In the genomic region with DNA sequence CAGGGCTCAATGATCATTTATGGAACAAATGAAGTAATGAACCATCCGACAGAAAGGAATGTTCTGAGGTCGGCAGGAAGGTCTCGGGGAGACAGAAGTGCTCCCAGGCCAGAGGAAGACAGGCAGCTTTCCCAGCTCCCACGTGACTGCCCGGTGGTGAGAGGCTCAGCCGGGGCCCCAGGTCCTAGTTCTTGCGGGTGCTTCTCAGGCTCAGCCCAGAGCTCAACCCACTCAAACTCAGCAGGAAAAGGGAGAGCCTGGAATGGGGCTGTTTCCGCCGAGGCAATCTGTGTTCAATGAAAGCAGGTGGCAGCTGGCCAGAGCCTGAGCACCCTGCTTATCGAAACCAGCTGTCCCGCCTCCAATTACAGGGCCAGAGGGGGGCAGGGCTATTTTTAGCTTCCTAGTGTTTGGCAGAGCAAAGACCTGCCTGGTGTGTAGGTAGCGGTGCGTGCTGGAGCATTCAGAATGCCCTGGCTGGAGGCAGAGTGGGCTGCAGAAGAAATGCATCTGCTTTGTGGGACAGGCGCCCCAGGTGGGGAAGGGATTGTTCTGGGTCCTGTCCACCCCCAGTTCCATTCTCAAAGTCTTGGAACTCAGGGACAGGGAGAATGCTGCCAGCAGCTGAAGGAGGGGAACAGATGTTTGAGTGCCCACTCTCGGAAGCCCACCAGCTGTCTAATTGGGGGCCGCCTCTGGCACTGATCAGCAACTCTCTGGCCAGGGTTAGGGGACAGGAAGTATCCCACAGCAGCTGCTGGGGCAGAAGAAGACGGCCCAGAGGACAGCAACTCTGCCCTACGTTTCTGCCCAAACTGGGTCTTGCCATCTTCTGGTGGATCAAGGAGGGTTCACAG, we compare ENCODE assay signal across 8 cellular contexts.
DNase-seq lines count a peak whose midpoint lies in the region; ATAC-seq and TF ChIP-seq lines count a peak whose summit lies in the region.

No MANE protein-coding gene starts in this region.

- H3K27ac ChIP-seq in A673 (ENCODE audit: low read depth, low read length, poor library complexity, severe bottlenecking) = peak overlapping the region; percentile 92

- TF ChIP-seq CTCF in A673 (conservative IDR thresholded peaks at IDR 0.05; ENCODE audit: low read depth, low read length) (no peak), fibroblast of villous mesenchyme (IDR thresholded peaks at IDR 0.05; ENCODE audit: insufficient read depth, low read depth, low read length) (no peak)

- H3K27me3 ChIP-seq in A673 (replicated peaks; ENCODE audit: insufficient read depth, low read depth, low read length, poor library complexity) = no peaks in the 10 kb centered on the region

- DNase-seq in A673 (ENCODE audit: low spot score) (peak; percentile 99), Kasumi-1 (lab: John Stamatoyannopoulos, UW) (peak; percentile 63 to 64), SW480 (ENCODE audit: low spot score) (peak; percentile 84), fibroblast of villous mesenchyme (ENCODE audit: low read depth) (peak; percentile 96), non-pigmented ciliary epithelial cell (ENCODE audit: low read depth) (peak; percentile 81)
- no peak for DNase-seq in stimulated activated CD4-positive, alpha-beta T cell treated with anti-CD3 and anti-CD28 coated beads, Interleukin-4, amount 100 ng/mL, for 4 hours

- peaks cover 46% of the 10 kb centered on the region for H3K36me3 ChIP-seq in A673 (ENCODE audit: insufficient read depth, low read length, poor library complexity, severe bottlenecking)

- CTCF ChIA-PET in A673 (lab: Charles Lee) = interaction anchor here (0.8 kb wide), 1 partner anchor 25 kb away, joined by 3 read pairs; no protein-coding TSS in a partner anchor

- H3K4me3 ChIP-seq in A673 (ENCODE audit: low read depth, low read length, poor library complexity, severe bottlenecking) (peak overlapping the region; percentile 8), fibroblast of villous mesenchyme (ENCODE audit: low read depth, low read length) (no peak overlapping the region)

- POLR2A ChIA-PET in A673 (lab: Charles Lee; ENCODE audit: low non-redundant PET) = interaction anchor here (0.8 kb wide), 1 partner anchor 15 kb away, joined by 3 read pairs; no protein-coding TSS in a partner anchor

- peaks cover 70% of the 10 kb centered on the region for H3K4me1 ChIP-seq in A673 (ENCODE audit: insufficient read depth, low read length, poor library complexity, severe bottlenecking)

- no peaks in the 10 kb centered on the region for H3K9me3 ChIP-seq in A673 (ENCODE audit: low read depth, low read length, poor library complexity, severe bottlenecking)

- BruUV-seq in A673 (replicated peaks; lab: Mats Ljungman, UMichigan) = no TSS peak

- ATAC-seq in HG03196 (IDR thresholded peaks at IDR 0.05; ENCODE audit: unreplicated experiment) (no peak), GM21528 (IDR thresholded peaks at IDR 0.05; ENCODE audit: low FRiP score, unreplicated experiment) (no peak)

- intact Hi-C loops in A673 (cut with micrococcal nuclease; ENCODE audit: unreplicated experiment) = loop anchor here (5.0 kb wide), 1 partner anchor 145 kb away; the partner anchor contains the start of gene PREX1

Comparison
In these comparisons a context has a peak if more than half of its experiments do, and no peak if none do; other contexts are left out.
1. DNase-seq: peak in A673 (single experiment), Kasumi-1 (2 of 2), SW480 (single experiment), fibroblast of villous mesenchyme (single experiment) and non-pigmented ciliary epithelial cell (single experiment); none in stimulated activated CD4-positive, alpha-beta T cell treated with anti-CD3 and anti-CD28 coated beads, Interleukin-4, amount 100 ng/mL, for 4 hours (0 of 2).